8 cellular contexts compared by ENCODE assay signal in genomic region chr7:112939589-112940313, GRCh38.
A peak's percentile ranks its signal among the peaks of the same experiment; 100 is the strongest.
DNase-seq lines count a peak whose midpoint lies in the region; ATAC-seq and TF ChIP-seq lines count a peak whose summit lies in the region.

No MANE protein-coding gene starts in this region.

- ATAC-seq in CD4-positive, alpha-beta T cell (ENCODE audit: poor library complexity) = peak; percentile 95
- ATAC-seq in GM19452 (IDR thresholded peaks at IDR 0.05; ENCODE audit: unreplicated experiment) = peak; percentile 98
- ATAC-seq in HG03575 (IDR thresholded peaks at IDR 0.05; ENCODE audit: extremely low read depth, insufficient number of reproducible peaks, low FRiP score, unreplicated experiment) = peak; percentile 90

- intact Hi-C loops in CD4-positive, alpha-beta T cell (cut with DNase I, micrococcal nuclease) = loop anchor here (1.0 to 10.0 kb wide), 9 partner anchors 149 to 1377 kb away; partner anchors contain the start of genes IFRD1 (in 2 of the 2), DOCK4 (in 1 of the 2), IMMP2L (in 1 of the 2) and SMIM30 (in 1 of the 2)
- intact Hi-C loops in activated CD4-positive, alpha-beta memory T cell treated with anti-CD3 and anti-CD28 coated beads for 36 hours (cut with micrococcal nuclease) = loop anchor here (1.0 to 5.0 kb wide), 6 partner anchors 149 to 733 kb away; partner anchors contain the start of genes DOCK4, IFRD1, SMIM30 and TMEM168
- intact Hi-C loops in dorsolateral prefrontal cortex (cut with DNase I) = loop anchor here (5.0 to 10.0 kb wide), 3 partner anchors 147 to 175 kb away; partner anchors contain the start of genes SMIM30 (in 1 of the 2) and TMEM168 (in 1 of the 2)

- H3K9me3 Mint-ChIP-seq in CD4-positive, alpha-beta T cell = no peaks in the 10 kb centered on the region
- H3K9me3 Mint-ChIP-seq in activated CD4-positive, alpha-beta memory T cell treated with anti-CD3 and anti-CD28 coated beads for 36 hours = no peaks in the 10 kb centered on the region

- H3K4me3 ChIP-seq in dorsolateral prefrontal cortex = peak overlapping the region; percentile 61 to 97 (median 89)
- peak overlapping the region; percentile 79 to 95 (median 84) for H3K4me3 ChIP-seq in liver (ENCODE audit: low read depth in 1 of 3, low read length in 3 of 3)

- H3K27ac Mint-ChIP-seq in CD4-positive, alpha-beta T cell = peak overlapping the region; percentile 88
- H3K27ac Mint-ChIP-seq in activated CD4-positive, alpha-beta memory T cell treated with anti-CD3 and anti-CD28 coated beads for 36 hours = peak overlapping the region; percentile 93

- H3K9ac ChIP-seq in liver (ENCODE audit: low read depth in 1 of 2, low read length in 2 of 2) = peak overlapping the region; percentile 3 to 34

- peak overlapping the region; percentile 53 for H3K27ac ChIP-seq in CD4-positive, alpha-beta T cell (ENCODE audit: low read depth, low read length)
- H3K27ac ChIP-seq in dorsolateral prefrontal cortex (peak overlapping the region in 58 of 59 donors; percentile 46 to 94 (median 86)), liver (ENCODE audit: low read depth in 1 of 2, low read length in 2 of 2) (peak overlapping the region; percentile 31 to 41)

- under 1% methylated on average over 53 of the region's 53 CpGs for WGBS in liver

- H3K4me1 Mint-ChIP-seq in CD4-positive, alpha-beta T cell (ENCODE audit: low read depth) = peaks cover 53% of the 10 kb centered on the region
- H3K4me1 Mint-ChIP-seq in activated CD4-positive, alpha-beta memory T cell treated with anti-CD3 and anti-CD28 coated beads for 36 hours (ENCODE audit: low read depth) = peaks cover 34% of the 10 kb centered on the region

- CTCF ChIA-PET in CD4-positive, alpha-beta T cell (lab: Charles Lee) = interaction anchor here (1.1 kb wide), 1 partner anchor 736 kb away, joined by 3 read pairs; no protein-coding TSS in a partner anchor
- CTCF ChIA-PET in activated CD4-positive, alpha-beta memory T cell treated with anti-CD3 and anti-CD28 coated beads for 36 hours (lab: Charles Lee) = interaction anchor here (1.5 kb wide), 1 partner anchor 482 kb away, joined by 4 read pairs; no protein-coding TSS in a partner anchor

- H3K36me3 Mint-ChIP-seq in CD4-positive, alpha-beta T cell (ENCODE audit: low read depth) = peaks cover 17% of the 10 kb centered on the region
- no peaks in the 10 kb centered on the region for H3K36me3 Mint-ChIP-seq in activated CD4-positive, alpha-beta memory T cell treated with anti-CD3 and anti-CD28 coated beads for 36 hours

- H3K27me3 ChIP-seq in CD4-positive, alpha-beta T cell (ENCODE audit: control insufficient read depth, insufficient read depth, low read length) = no peaks in the 10 kb centered on the region
- H3K27me3 ChIP-seq in dorsolateral prefrontal cortex = no peaks in the 10 kb centered on the region
- H3K27me3 ChIP-seq in liver (ENCODE audit: control insufficient read depth in 4 of 4, insufficient read depth in 4 of 4, low read length in 3 of 4) = no peaks in the 10 kb centered on the region

- H3K4me1 ChIP-seq in liver (ENCODE audit: control insufficient read depth in 4 of 4, insufficient read depth in 4 of 4, low read length in 3 of 4) = peaks cover 0 to 12% (median 8%) of the 10 kb centered on the region in 4 donors

- TF ChIP-seq CTCF in CD4-positive, alpha-beta T cell (IDR thresholded peaks at IDR 0.05) = no peak
- peak in 20 of 56 donors; percentile 10 to 45 (median 24) for TF ChIP-seq CTCF in dorsolateral prefrontal cortex (IDR thresholded peaks at IDR 0.05 in 54 of 56, conservative IDR thresholded peaks at IDR 0.05 in 2 of 56; ENCODE audit: low read depth in 1 of 56, partially characterized antibody in 56 of 56)
- no peak for TF ChIP-seq CTCF in liver (IDR thresholded peaks at IDR 0.05; ENCODE audit: low read depth, low read length, missing input control)

- TF ChIP-seq RAD21 in liver (IDR thresholded peaks at IDR 0.05) = no peak

- H3K27me3 Mint-ChIP-seq in CD4-positive, alpha-beta T cell = no peaks in the 10 kb centered on the region
- H3K27me3 Mint-ChIP-seq in activated CD4-positive, alpha-beta memory T cell treated with anti-CD3 and anti-CD28 coated beads for 36 hours = peaks cover 2% of the 10 kb centered on the region

- DNase-seq in CD4-positive, alpha-beta T cell = peak; percentile 98 to 99 (median 99)
- peak; percentile 100 for DNase-seq in NCI-H82 (lab: John Stamatoyannopoulos, UW)
- peak; percentile 100 for DNase-seq in activated CD4-positive, alpha-beta memory T cell treated with anti-CD3 and anti-CD28 coated beads for 36 hours
- peak; percentile 97 to 100 (median 99) for DNase-seq in dorsolateral prefrontal cortex
- DNase-seq in stimulated activated CD4-positive, alpha-beta T cell treated with anti-CD3 and anti-CD28 coated beads, Interleukin-4, amount 100 ng/mL, for 1 hour = peak; percentile 100

- H3K36me3 ChIP-seq in liver (ENCODE audit: control insufficient read depth in 4 of 4, insufficient read depth in 3 of 4, low read depth in 1 of 4, low read length in 3 of 4) = no peaks in the 10 kb centered on the region

- POLR2A ChIA-PET in CD4-positive, alpha-beta T cell (lab: Charles Lee) = interaction anchor here (0.6 to 3.0 kb wide), 9 partner anchors 9 to 1857 kb away, joined by 3 to 27 read pairs (median 3); partner anchors contain the start of genes IFRD1, IMMP2L and TMEM168
- POLR2A ChIA-PET in activated CD4-positive, alpha-beta memory T cell treated with anti-CD3 and anti-CD28 coated beads for 36 hours (lab: Charles Lee) = interaction anchor here (0.8 to 1.2 kb wide), 5 partner anchors 13 to 490 kb away, joined by 3 to 5 read pairs (median 3); partner anchors contain the start of genes IFRD1 and TMEM168

- no peaks in the 10 kb centered on the region for H3K9me3 ChIP-seq in CD4-positive, alpha-beta T cell (ENCODE audit: control insufficient read depth, low read length)
- H3K9me3 ChIP-seq in liver (ENCODE audit: control insufficient read depth in 4 of 4, low read length in 3 of 4) = no peaks in the 10 kb centered on the region

- peak overlapping the region; percentile 98 for H3K4me3 Mint-ChIP-seq in CD4-positive, alpha-beta T cell
- peak overlapping the region; percentile 87 for H3K4me3 Mint-ChIP-seq in activated CD4-positive, alpha-beta memory T cell treated with anti-CD3 and anti-CD28 coated beads for 36 hours

TF ChIP-seq in liver, 16 proteins besides CTCF, POLR2A, EP300 and RAD21:
- TF ChIP-seq RXRA (IDR thresholded peaks at IDR 0.05) (peak in 1 of 2 donors; percentile 38), SP1 (IDR thresholded peaks at IDR 0.05) (peak; percentile 91), HNF4G (IDR thresholded peaks at IDR 0.05) (no peak), YY1 (IDR thresholded peaks at IDR 0.05) (peak; percentile 45), GABPA (IDR thresholded peaks at IDR 0.05 in 1 of 2, conservative IDR thresholded peaks at IDR 0.05 in 1 of 2) (peak; percentile 71 to 91), NR2F2 (IDR thresholded peaks at IDR 0.05) (no peak), FOXA2 (IDR thresholded peaks at IDR 0.05) (no peak), JUND (IDR thresholded peaks at IDR 0.05) (no peak), EGR1 (IDR thresholded peaks at IDR 0.05; ENCODE audit: low read depth in 2 of 2) (no peak), ATF3 (IDR thresholded peaks at IDR 0.05) (no peak), HNF4A (conservative IDR thresholded peaks at IDR 0.05) (peak; percentile 7 to 28)
- TF ChIP-seq, protein P1, sequence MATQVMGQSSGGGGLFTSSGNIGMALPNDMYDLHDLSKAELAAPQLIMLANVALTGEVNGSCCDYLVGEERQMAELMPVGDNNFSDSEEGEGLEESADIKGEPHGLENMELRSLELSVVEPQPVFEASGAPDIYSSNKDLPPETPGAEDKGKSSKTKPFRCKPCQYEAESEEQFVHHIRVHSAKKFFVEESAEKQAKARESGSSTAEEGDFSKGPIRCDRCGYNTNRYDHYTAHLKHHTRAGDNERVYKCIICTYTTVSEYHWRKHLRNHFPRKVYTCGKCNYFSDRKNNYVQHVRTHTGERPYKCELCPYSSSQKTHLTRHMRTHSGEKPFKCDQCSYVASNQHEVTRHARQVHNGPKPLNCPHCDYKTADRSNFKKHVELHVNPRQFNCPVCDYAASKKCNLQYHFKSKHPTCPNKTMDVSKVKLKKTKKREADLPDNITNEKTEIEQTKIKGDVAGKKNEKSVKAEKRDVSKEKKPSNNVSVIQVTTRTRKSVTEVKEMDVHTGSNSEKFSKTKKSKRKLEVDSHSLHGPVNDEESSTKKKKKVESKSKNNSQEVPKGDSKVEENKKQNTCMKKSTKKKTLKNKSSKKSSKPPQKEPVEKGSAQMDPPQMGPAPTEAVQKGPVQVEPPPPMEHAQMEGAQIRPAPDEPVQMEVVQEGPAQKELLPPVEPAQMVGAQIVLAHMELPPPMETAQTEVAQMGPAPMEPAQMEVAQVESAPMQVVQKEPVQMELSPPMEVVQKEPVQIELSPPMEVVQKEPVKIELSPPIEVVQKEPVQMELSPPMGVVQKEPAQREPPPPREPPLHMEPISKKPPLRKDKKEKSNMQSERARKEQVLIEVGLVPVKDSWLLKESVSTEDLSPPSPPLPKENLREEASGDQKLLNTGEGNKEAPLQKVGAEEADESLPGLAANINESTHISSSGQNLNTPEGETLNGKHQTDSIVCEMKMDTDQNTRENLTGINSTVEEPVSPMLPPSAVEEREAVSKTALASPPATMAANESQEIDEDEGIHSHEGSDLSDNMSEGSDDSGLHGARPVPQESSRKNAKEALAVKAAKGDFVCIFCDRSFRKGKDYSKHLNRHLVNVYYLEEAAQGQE (IDR thresholded peaks at IDR 0.05) = no peak
TF ChIP-seq in liver: peak in this region for 5.

Comparison
In these comparisons a context has a peak if more than half of its experiments do, and no peak if none do; other contexts are left out.
1. Peak in every context shown above with its lines: DNase-seq, ATAC-seq, H3K4me3 ChIP-seq and H3K27ac ChIP-seq.
2. H3K27ac ChIP-seq: peak in every context shown above with its lines; median percentile 86 in dorsolateral prefrontal cortex; 53 in CD4-positive, alpha-beta T cell; 36 in liver.